24 cellular contexts compared by ENCODE assay signal in genomic region chr2:65501836-65502235, GRCh38.
"Had no signal": no experiment of that assay in that cellular context is flagged by ENCODE, and none has a peak within 500 bp of the region (broad histone marks: within the 10 kb centered on the region; RNA-seq: fewer than 3 reads in every experiment).

No MANE protein-coding gene starts in this region.

- H3K27ac Mint-ChIP-seq: dendritic cell treated with granulocyte-macrophage colony-stimulating factor and Interleukin-4, amounts not matched to agents 40 ng/mL and 50 ng/mL, for 4 days; effector memory CD8-positive, alpha-beta T cell; endodermal cell had no signal

- H3K4me1 ChIP-seq: colonic mucosa, esophagus muscularis mucosa, gastrocnemius medialis, gastroesophageal sphincter had no signal

- H3K9me3 ChIP-seq: colonic mucosa, esophagus muscularis mucosa, esophagus squamous epithelium, gastrocnemius medialis, gastroesophageal sphincter, heart left ventricle had no signal

- H3K36me3 ChIP-seq: colonic mucosa, esophagus muscularis mucosa, esophagus squamous epithelium, gastrocnemius medialis, gastroesophageal sphincter, heart left ventricle had no signal

- H3K4me3 Mint-ChIP-seq: dendritic cell treated with granulocyte-macrophage colony-stimulating factor and Interleukin-4, amounts not matched to agents 40 ng/mL and 50 ng/mL, for 4 days; effector memory CD8-positive, alpha-beta T cell; endodermal cell had no signal

- DNase-seq: colonic mucosa; cortex of kidney; dermis blood vessel endothelial cell; dorsolateral prefrontal cortex; effector CD4-positive, alpha-beta T cell; effector CD8-positive, alpha-beta T cell; effector memory CD4-positive, alpha-beta T cell; effector memory CD8-positive, alpha-beta T cell; endodermal cell; erythroblast; esophagus squamous epithelium; foreskin fibroblast; foreskin keratinocyte; foreskin melanocyte; gastrocnemius medialis; glutamatergic neuron; head of caudate nucleus; heart left ventricle had no signal

- H3K9me3 Mint-ChIP-seq: dendritic cell treated with granulocyte-macrophage colony-stimulating factor and Interleukin-4, amounts not matched to agents 40 ng/mL and 50 ng/mL, for 4 days; effector memory CD8-positive, alpha-beta T cell; endodermal cell had no signal

- H3K27me3 ChIP-seq: colonic mucosa, dorsolateral prefrontal cortex, esophagus muscularis mucosa, foreskin keratinocyte, gastrocnemius medialis, gastroesophageal sphincter, heart left ventricle had no signal

- H3K4me3 ChIP-seq: colonic mucosa, coronary artery, dorsolateral prefrontal cortex, esophagus muscularis mucosa, esophagus squamous epithelium, gastrocnemius medialis, gastroesophageal sphincter, heart left ventricle had no signal

- H3K27ac ChIP-seq: colonic mucosa, coronary artery, dorsolateral prefrontal cortex, epithelial cell of prostate, esophagus muscularis mucosa, esophagus squamous epithelium, foreskin keratinocyte, gastrocnemius medialis, gastroesophageal sphincter, heart left ventricle had no signal

- ATAC-seq: effector memory CD8-positive, alpha-beta T cell; esophagus mucosa; foreskin keratinocyte; gastrocnemius medialis; gastroesophageal sphincter; heart left ventricle had no signal
